Comparison of ENCODE assay signal across 20 cellular contexts in genomic region chr3:117131259-117131658, GRCh38.
"Had no signal": no experiment of that assay in that cellular context is flagged by ENCODE, and none has a peak within 500 bp of the region (broad histone marks: within the 10 kb centered on the region; RNA-seq: fewer than 3 reads in every experiment).

No MANE protein-coding gene starts in this region.

- H3K9me3 Mint-ChIP-seq: dendritic cell treated with granulocyte-macrophage colony-stimulating factor and Interleukin-4, amounts not matched to agents 40 ng/mL and 50 ng/mL, for 4 days; memory B cell had no signal

- ATAC-seq: activated naive CD8-positive, alpha-beta T cell treated with anti-CD3 and anti-CD28 coated beads, Interleukin-2, amount 50 U/mL, for 24 hours; activated T-helper 17 cell treated with anti-CD3 and anti-CD28 coated beads, Interleukin-2, amount 50 U/mL, for 72 hours; foreskin keratinocyte; natural killer cell had no signal

- H3K27me3 ChIP-seq: foreskin keratinocyte had no signal

- H3K27me3 Mint-ChIP-seq: activated naive CD8-positive, alpha-beta T cell treated with anti-CD3 and anti-CD28 coated beads, Interleukin-2, amount 50 U/mL, for 24 hours; activated T-helper 17 cell treated with anti-CD3 and anti-CD28 coated beads, Interleukin-2, amount 50 U/mL, for 72 hours; dendritic cell treated with granulocyte-macrophage colony-stimulating factor and Interleukin-4, amounts not matched to agents 40 ng/mL and 50 ng/mL, for 4 days; memory B cell; type B pancreatic cell had no signal

- H3K27ac ChIP-seq: foreskin keratinocyte, SK-N-MC had no signal

- H3K4me3 ChIP-seq: SK-N-MC had no signal

- H3K4me3 Mint-ChIP-seq: activated naive CD8-positive, alpha-beta T cell treated with anti-CD3 and anti-CD28 coated beads, Interleukin-2, amount 50 U/mL, for 24 hours; activated T-helper 17 cell treated with anti-CD3 and anti-CD28 coated beads, Interleukin-2, amount 50 U/mL, for 72 hours; dendritic cell treated with granulocyte-macrophage colony-stimulating factor and Interleukin-4, amounts not matched to agents 40 ng/mL and 50 ng/mL, for 4 days; memory B cell; natural killer cell; type B pancreatic cell had no signal

- H3K27ac Mint-ChIP-seq: activated naive CD8-positive, alpha-beta T cell treated with anti-CD3 and anti-CD28 coated beads, Interleukin-2, amount 50 U/mL, for 24 hours; activated T-helper 17 cell treated with anti-CD3 and anti-CD28 coated beads, Interleukin-2, amount 50 U/mL, for 72 hours; dendritic cell treated with granulocyte-macrophage colony-stimulating factor and Interleukin-4, amounts not matched to agents 40 ng/mL and 50 ng/mL, for 4 days; memory B cell; natural killer cell; type B pancreatic cell had no signal

- H3K4me1 Mint-ChIP-seq: activated naive CD8-positive, alpha-beta T cell treated with anti-CD3 and anti-CD28 coated beads, Interleukin-2, amount 50 U/mL, for 24 hours; activated T-helper 17 cell treated with anti-CD3 and anti-CD28 coated beads, Interleukin-2, amount 50 U/mL, for 72 hours; memory B cell; natural killer cell had no signal

- DNase-seq: activated CD4-positive, alpha-beta T cell treated with anti-CD3 and anti-CD28 coated beads for 1 hour; activated CD4-positive, alpha-beta T cell treated with anti-CD3 and anti-CD28 coated beads, Interleukin-2, amount 50 U/mL, for 4 hours; activated naive CD4-positive, alpha-beta T cell treated with Interleukin-2 at 50 U/mL for 16 hours; activated naive CD8-positive, alpha-beta T cell treated with anti-CD3 and anti-CD28 coated beads, Interleukin-2, amount 50 U/mL, for 24 hours; activated T-cell treated with anti-CD3 and anti-CD28 coated beads for 4 hours; aorta; cerebellar nuclear complex; effector memory CD4-positive, alpha-beta T cell; foreskin keratinocyte; glutamatergic neuron; natural killer cell; occipital lobe; stimulated activated CD4-positive, alpha-beta T cell treated with anti-CD3 and anti-CD28 coated beads, Interleukin-15, amount 100 ng/mL, for 24 hours; stimulated activated CD4-positive, alpha-beta T cell treated with anti-CD3 and anti-CD28 coated beads, Interleukin-4, amount 100 ng/mL, for 1 hour; stimulated activated naive CD4-positive, alpha-beta T cell had no signal

- H3K36me3 Mint-ChIP-seq: memory B cell, natural killer cell, type B pancreatic cell had no signal
